In the genomic region with DNA sequence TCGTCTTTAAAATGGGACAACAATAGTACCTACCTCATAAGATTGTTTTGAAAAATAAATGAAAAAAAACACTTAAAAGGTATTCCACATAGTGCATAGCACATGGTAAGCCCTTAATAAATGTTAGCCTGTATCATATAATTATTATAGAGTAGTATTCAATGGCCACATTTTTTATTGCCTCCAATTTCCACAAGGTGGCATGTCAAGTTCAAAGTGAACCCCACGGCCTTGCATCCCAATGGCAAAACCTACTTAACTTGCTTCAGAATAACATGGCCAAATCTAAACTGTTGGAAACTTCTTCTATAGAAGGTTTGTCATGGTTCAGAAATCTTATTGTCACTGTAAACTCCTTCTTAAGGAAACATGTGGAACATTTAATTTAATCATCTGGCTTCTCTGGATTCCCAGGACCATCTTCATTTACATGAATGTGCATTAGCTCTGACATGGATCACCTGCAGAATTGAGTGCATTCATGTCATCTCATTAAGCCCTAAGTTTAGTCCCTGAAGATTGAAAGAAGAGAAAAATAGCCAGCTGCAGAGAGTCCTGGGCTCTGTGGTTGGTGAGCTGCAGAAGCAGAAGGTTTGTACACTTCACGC, we compare ENCODE assay signal across 8 cellular contexts.
A peak's percentile ranks its signal among the peaks of the same experiment; 100 is the strongest.
DNase-seq lines count a peak whose midpoint lies in the region; ATAC-seq and TF ChIP-seq lines count a peak whose summit lies in the region.

No MANE protein-coding gene starts in this region.

- no peak overlapping the region for H2AFZ ChIP-seq in Karpas-422 (ENCODE audit: low read length)

- H3K9ac ChIP-seq in Karpas-422 (ENCODE audit: low read length), result no peak overlapping the region

- ATAC-seq in right cardiac atrium (peak; percentile 66 to 72), GM19328 (IDR thresholded peaks at IDR 0.05; ENCODE audit: unreplicated experiment) (no peak)

- no peak overlapping the region for H3K27ac ChIP-seq in Karpas-422 (ENCODE audit: low read length)
- H3K27ac ChIP-seq in right cardiac atrium (ENCODE audit: low read length), result no peak overlapping the region
- no peak overlapping the region for H3K27ac ChIP-seq in testis

- H3K4me2 ChIP-seq in Karpas-422 (ENCODE audit: low read depth, low read length, poor library complexity, severe bottlenecking), result no peak overlapping the region

- TF ChIP-seq POLR2A in testis (IDR thresholded peaks at IDR 0.05), result no peak

- H3K27me3 ChIP-seq in Karpas-422 (ENCODE audit: low read length) (no peaks in the 10 kb centered on the region), right cardiac atrium (ENCODE audit: control insufficient read depth, insufficient read depth) (no peaks in the 10 kb centered on the region), testis (no peaks in the 10 kb centered on the region)

- no peaks in the 10 kb centered on the region for H3K9me2 ChIP-seq in Karpas-422 (replicated peaks; ENCODE audit: insufficient read depth, low read length)

- no peaks in the 10 kb centered on the region for H3K79me2 ChIP-seq in Karpas-422 (ENCODE audit: low read length)

- H3K9me3 ChIP-seq in Karpas-422 (ENCODE audit: low read length), result no peaks in the 10 kb centered on the region
- no peaks in the 10 kb centered on the region for H3K9me3 ChIP-seq in right cardiac atrium (ENCODE audit: control insufficient read depth, low read length)
- H3K9me3 ChIP-seq in testis, result no peaks in the 10 kb centered on the region

- H4K20me1 ChIP-seq in Karpas-422 (ENCODE audit: insufficient read depth, low read depth, low read length), result no peaks in the 10 kb centered on the region

- DNase-seq in AG09319 (ENCODE audit: extremely low read depth, low read depth) (peak; percentile 38), Karpas-422 (peak; percentile 53), amniotic epithelial cell (ENCODE audit: low read depth) (peak; percentile 62), right cardiac atrium (peak in 1 of 3 donors; percentile 46), testis (peak; percentile 61)
- DNase-seq in effector CD8-positive, alpha-beta T cell (lab: John Stamatoyannopoulos, UW), result no peak

- no peaks in the 10 kb centered on the region for H3K36me3 ChIP-seq in Karpas-422 (ENCODE audit: insufficient read depth, low read length)
- H3K36me3 ChIP-seq in testis (ENCODE audit: low read depth, missing control alignments), result no peaks in the 10 kb centered on the region

- TF ChIP-seq CTCF in AG09319 (IDR thresholded peaks at IDR 0.05; ENCODE audit: low read depth, low read length) (peak; percentile 55), GM12875 (IDR thresholded peaks at IDR 0.05; ENCODE audit: borderline replicate concordance, insufficient read depth, low read depth, low read length) (0 out of 2 replicates have a peak, but pooled peaks have one; percentile 30), testis (IDR thresholded peaks at IDR 0.05) (peak; percentile 52 to 72 (median 60))

- H3K4me3 ChIP-seq in GM12875 (ENCODE audit: low read depth, low read length) (no peak overlapping the region), Karpas-422 (ENCODE audit: low read length) (no peak overlapping the region), right cardiac atrium (ENCODE audit: low read length) (no peak overlapping the region), testis (no peak overlapping the region)

- intact Hi-C loops in right cardiac atrium (cut with DNase I) (loop anchor here (1.0 to 10.0 kb wide), 5 partner anchors 162 to 252 kb away; a partner anchor contains a TSS), testis (cut with DNase I; ENCODE audit: low total_unique reads) (loop anchor here (10.0 kb wide), 1 partner anchor 252 kb away; no protein-coding TSS in a partner anchor)

- WGBS in right cardiac atrium, result 60% methylated on average over 3 of the region's 3 CpGs
- 68 to 75% methylated on average over 3 of the region's 3 CpGs for WGBS in testis, 2 donors

- H3K4me1 ChIP-seq in Karpas-422 (ENCODE audit: low read length) (peaks cover 8% of the 10 kb centered on the region), right cardiac atrium (ENCODE audit: control insufficient read depth, insufficient read depth, low read length) (peaks cover 2% of the 10 kb centered on the region), testis (no peaks in the 10 kb centered on the region)
